Comparison of ENCODE assay signal across 14 cellular contexts in the genomic region with DNA sequence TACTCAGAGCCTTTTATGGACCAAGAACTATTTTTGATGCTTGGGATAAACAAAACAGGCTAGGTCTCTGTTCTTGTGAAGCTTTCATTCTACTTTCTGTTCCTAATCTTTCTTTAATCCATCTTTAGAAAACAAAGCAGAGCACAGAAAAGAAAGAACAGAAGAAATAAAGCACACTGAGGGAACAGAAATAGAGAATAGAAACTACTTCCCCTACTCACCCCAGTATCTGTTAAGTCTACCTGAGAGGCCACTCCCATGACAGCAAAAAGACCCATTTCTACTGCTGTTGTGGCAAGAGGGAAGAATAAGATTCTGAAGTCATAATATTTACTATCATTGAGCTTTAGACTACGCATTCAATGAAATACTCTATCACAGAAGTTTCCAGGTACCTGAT. TPM values are rescaled to one million over a fixed set of nuclear protein-coding genes. Genes with fewer than 3 reads are reported as not detected.
DNase-seq lines count a peak whose midpoint lies in the region; ATAC-seq, FAIRE-seq and TF ChIP-seq lines count a peak whose summit lies in the region.
"Had no signal": no experiment of that assay in that cellular context is flagged by ENCODE, and none has a peak within 500 bp of the region (broad histone marks: within the 10 kb centered on the region; RNA-seq: fewer than 3 reads in every experiment).

No MANE protein-coding gene starts in this region.

- H3K36me3 ChIP-seq in K562 (ENCODE audit: control insufficient read depth, insufficient read depth, low read length) (peaks cover 14% of the 10 kb centered on the region; the same call in 1 of the 3 replicates), right atrium auricular region (no peaks in the 10 kb centered on the region)
- H3K36me3 ChIP-seq: heart left ventricle had no signal

- no peak for DNase-seq in CD14-positive monocyte (ENCODE audit: low spot score)
- DNase-seq in GM19239 (ENCODE audit: insufficient read length, low spot score): peak; percentile 31
- DNase-seq in K562 (ENCODE audit: extremely low read depth in 1 of 4, low spot score in 3 of 4): no peak
- no peak for DNase-seq in right atrium auricular region (ENCODE audit: low spot score)
- DNase-seq in foreskin keratinocyte: no peak
- DNase-seq in coronary artery (ENCODE audit: low spot score): no peak
- DNase-seq in D341Med (ENCODE audit: low spot score): no peak
- DNase-seq: activated CD4-positive, alpha-beta T cell treated with anti-CD3 and anti-CD28 coated beads for 1 hour; Caco-2; central memory CD4-positive, alpha-beta T cell; heart left ventricle; NCI-H510A; nephron progenitor cell had no signal

- peaks cover 0 to 1% (median 0%) of the 10 kb centered on the region in 3 donors for H3K27me3 Mint-ChIP-seq in CD14-positive monocyte (ENCODE audit: low read depth in 3 of 3)
- H3K27me3 Mint-ChIP-seq in IgD-negative memory B cell: no peaks in the 10 kb centered on the region

- H3K27ac Mint-ChIP-seq in CD14-positive monocyte: peak overlapping the region in 5 of 7 donors; percentile 9 to 50 (median 33)
- H3K27ac Mint-ChIP-seq in IgD-negative memory B cell: peak overlapping the region; percentile 51 to 80 (median 77)
- H3K27ac Mint-ChIP-seq: nephron progenitor cell had no signal

- no peaks in the 10 kb centered on the region for H3K9me1 ChIP-seq in K562 (ENCODE audit: control insufficient read depth, insufficient read depth, low read length)

- no peak overlapping the region for H2AFZ ChIP-seq in K562 (ENCODE audit: low read depth, low read length)

- H3K9me3 Mint-ChIP-seq in CD14-positive monocyte (no peaks in the 10 kb centered on the region), IgD-negative memory B cell (no peaks in the 10 kb centered on the region)

- no peak for TF ChIP-seq POLR2A in K562 (conservative IDR thresholded peaks at IDR 0.05)

- peaks cover 83% of the 10 kb centered on the region for H3K79me2 ChIP-seq in K562 (ENCODE audit: control insufficient read depth, insufficient read depth, low read length)

- H3K4me2 ChIP-seq in K562 (ENCODE audit: insufficient read depth, low read length): no peak overlapping the region

- no peak for TF ChIP-seq EP300 in K562 (IDR thresholded peaks at IDR 0.05; ENCODE audit: low read length)

- POLR2A ChIA-PET in K562 (lab: Yijun Ruan, JAX): interaction anchor here (1.0 to 1.9 kb wide), 4 partner anchors 9 to 20 kb away, joined by 3 to 7 read pairs (median 6); no protein-coding TSS in a partner anchor

- in situ Hi-C loops in K562 (cut with MboI): no loop called here

- H3K9ac ChIP-seq in K562 (ENCODE audit: insufficient read depth in 1 of 2, low read depth in 2 of 2, low read length in 2 of 2): no peak overlapping the region

- H3K9me3 ChIP-seq in K562 (replicated peaks; ENCODE audit: control insufficient read depth, insufficient read depth, low read depth, low read length): no peaks in the 10 kb centered on the region
- H3K9me3 ChIP-seq in right atrium auricular region: no peaks in the 10 kb centered on the region
- H3K9me3 ChIP-seq: Caco-2, heart left ventricle had no signal

- TF ChIP-seq CTCF in CD14-positive monocyte (IDR thresholded peaks at IDR 0.05) (no peak), K562 (IDR thresholded peaks at IDR 0.05 in 2 of 3, conservative IDR thresholded peaks at IDR 0.05 in 1 of 3; ENCODE audit: insufficient read depth in 2 of 3, low read depth in 1 of 3, low read length in 3 of 3) (no peak), right atrium auricular region (IDR thresholded peaks at IDR 0.05) (no peak), foreskin keratinocyte (conservative IDR thresholded peaks at IDR 0.05) (no peak), coronary artery (IDR thresholded peaks at IDR 0.05) (no peak)

- TF ChIP-seq RAD21 in K562 (CRISPR knock-in tag; conservative IDR thresholded peaks at IDR 0.05 in 1 of 2, IDR thresholded peaks at IDR 0.05 in 1 of 2): no peak

- intact Hi-C loops in CD14-positive monocyte (cut with micrococcal nuclease) (no loop called here), K562 (cut with micrococcal nuclease) (no loop called here)

- H3K27ac ChIP-seq in K562 (ENCODE audit: extremely low read depth, low read depth, low read length) (no peak overlapping the region), right atrium auricular region (no peak overlapping the region), foreskin keratinocyte (no peak overlapping the region), coronary artery (no peak overlapping the region)

- H3K4me1 Mint-ChIP-seq in CD14-positive monocyte (peaks cover 41% of the 10 kb centered on the region), IgD-negative memory B cell (peaks cover 42 to 58% (median 47%) of the 10 kb centered on the region in 3 donors)

- H3K4me3 ChIP-seq in K562 (no peak overlapping the region), right atrium auricular region (no peak overlapping the region), coronary artery (no peak overlapping the region)
- H3K4me3 ChIP-seq: heart left ventricle had no signal

- H3K4me1 ChIP-seq in K562 (replicated peaks in 1 of 2; ENCODE audit: control insufficient read depth in 2 of 2, insufficient read depth in 2 of 2, low read length in 2 of 2) (peaks cover 0 to 8% of the 10 kb centered on the region in 2 experiments; a peak in 2 of 5 replicates), right atrium auricular region (peaks cover 0 to 20% of the 10 kb centered on the region in 2 donors), foreskin keratinocyte (peaks cover 12% of the 10 kb centered on the region)

- FAIRE-seq in GM19239 (lab: Jason Lieb, UNC) (peak; percentile 94), K562 (lab: Jason Lieb, UNC) (no peak)

- H3K27me3 ChIP-seq in K562 (ENCODE audit: control insufficient read depth in 2 of 2, insufficient read depth in 2 of 2, low read length in 2 of 2) (no peaks in the 10 kb centered on the region), right atrium auricular region (no peaks in the 10 kb centered on the region), foreskin keratinocyte (no peaks in the 10 kb centered on the region)
- H3K27me3 ChIP-seq: heart left ventricle had no signal

- no TSS peak for BruUV-seq in K562 (replicated peaks; lab: Mats Ljungman, UMichigan)

- CTCF ChIA-PET in K562 (lab: Yijun Ruan, JAX; ENCODE audit: low intra/inter-chr PET ratio): no interaction called here

- WGBS in K562 (ENCODE audit: insufficient coverage, low coverage, missing lambda C conversion rate): 91% methylated on average over 1 of the region's 1 CpG

- ATAC-seq in K562 (peak; percentile 26; the same call in 1 of the 3 replicates), foreskin keratinocyte (no peak)
- ATAC-seq: heart left ventricle had no signal

- H4K20me1 ChIP-seq in K562 (replicated peaks; ENCODE audit: control insufficient read depth, insufficient read depth, low read length): no peaks in the 10 kb centered on the region

- H3K36me3 Mint-ChIP-seq in CD14-positive monocyte (peaks cover 3 to 10% of the 10 kb centered on the region in 2 donors), IgD-negative memory B cell (peaks cover 3% of the 10 kb centered on the region)

- H3K4me3 Mint-ChIP-seq in CD14-positive monocyte (no peak overlapping the region), IgD-negative memory B cell (peak overlapping the region; percentile 38 to 78 (median 68))
- H3K4me3 Mint-ChIP-seq: nephron progenitor cell had no signal

RNA-seq across cellular contexts. Expression of a gene that starts 9.2 kb away (rescaled TPM):
- polyA plus RNA-seq in CD14-positive monocyte (10 to 100 TPM in 1 of 2 donors, 1 to 10 TPM in 1; 8.7 to 15.0 TPM), IgD-negative memory B cell (39.7 TPM), K562 (2011; rRNA removed) (16.8 and 27.7 TPM in 2 replicates), K562 (2014; fragmentation: Illumina TruSeq; extraction: Trizol) (82.4 and 85.6 TPM in 2 replicates), K562 (2014; fragmentation: Nextera tagmentation; extraction: Ambion mirVana) (10 to 100 TPM; 25.2 to 42.3 TPM), K562 (2014; rRNA removed) (38.8 and 41.3 TPM in 2 replicates), foreskin keratinocyte (15.3 and 20.4 TPM in 2 replicates)
- total RNA-seq in K562 (2011; cell fraction: chromatin; rRNA removed; ENCODE audit: low replicate concordance): 21.2 and 91.2 TPM in 2 replicates
- total RNA-seq in K562 (2011; cell fraction: nucleolus; rRNA removed): 13.3 and 22.0 TPM in 2 replicates
- total RNA-seq in K562 (2011; cell fraction: nucleoplasm; rRNA removed): 26.6 and 30.7 TPM in 2 replicates
- total RNA-seq in K562 (2014; rRNA removed) (50.9 and 76.3 TPM in 2 replicates), K562 (2014; rRNA removed; fragmentation: Illumina TruSeq; extraction: Trizol) (70.1 and 81.9 TPM in 2 replicates), K562 (2015; rRNA removed; fragmentation: Illumina TruSeq; extraction: Trizol) (71.2 and 72.5 TPM in 2 replicates), K562 (2021) (42.7 and 45.2 TPM in 2 replicates), right atrium auricular region (10 to 100 TPM; 16.4 to 30.4 TPM), foreskin keratinocyte (57.6 and 58.6 TPM in 2 replicates)
- 12.6 and 17.7 TPM in 2 replicates for polyA plus RNA-seq in K562 (2011; cell fraction: cytosol; rRNA removed)
- polyA plus RNA-seq in K562 (2011; cell fraction: nucleus; rRNA removed): 19.6 and 27.8 TPM in 2 replicates
- polyA plus RNA-seq in K562 (2012): 37.2 and 40.9 TPM in 2 replicates
- polyA minus RNA-seq in K562 (2011; rRNA and poly(A)+ RNA removed): 86.6 and 87.2 TPM in 2 replicates
- polyA minus RNA-seq in K562 (2011; cell fraction: cytosol; rRNA and poly(A)+ RNA removed): 29.2 and 41.1 TPM in 2 replicates
- polyA minus RNA-seq in K562 (2011; cell fraction: nucleus; rRNA and poly(A)+ RNA removed): 18.3 and 34.5 TPM in 2 replicates

RNA-seq across cellular contexts. Expression of a gene that starts 49.7 kb away (rescaled TPM):
- not detected for polyA plus RNA-seq in CD14-positive monocyte
- 0.09 TPM for polyA plus RNA-seq in IgD-negative memory B cell
- total RNA-seq in K562 (2011; cell fraction: chromatin; rRNA removed; ENCODE audit: low replicate concordance): not detected in 2 replicates
- not detected in 2 replicates for total RNA-seq in K562 (2011; cell fraction: nucleolus; rRNA removed)
- total RNA-seq in K562 (2011; cell fraction: nucleoplasm; rRNA removed): not detected in 2 replicates
- not detected in 2 replicates for total RNA-seq in K562 (2014; rRNA removed)
- total RNA-seq in K562 (2014; rRNA removed; fragmentation: Illumina TruSeq; extraction: Trizol): not detected in 2 replicates
- not detected in 2 replicates for total RNA-seq in K562 (2015; rRNA removed; fragmentation: Illumina TruSeq; extraction: Trizol)
- 0.04 TPM in 1 of 2 replicates, not detected in the other for total RNA-seq in K562 (2021)
- polyA plus RNA-seq in K562 (2011; rRNA removed): not detected in 2 replicates
- not detected in 2 replicates for polyA plus RNA-seq in K562 (2011; cell fraction: cytosol; rRNA removed)
- not detected in 2 replicates for polyA plus RNA-seq in K562 (2011; cell fraction: nucleus; rRNA removed)
- polyA plus RNA-seq in K562 (2012): 0.04 and 0.05 TPM in 2 replicates
- polyA plus RNA-seq in K562 (2014; fragmentation: Illumina TruSeq; extraction: Trizol): not detected in 2 replicates
- polyA plus RNA-seq in K562 (2014; fragmentation: Nextera tagmentation; extraction: Ambion mirVana): under 1 TPM; 0.04 to 0.13 TPM
- not detected in 2 replicates for polyA plus RNA-seq in K562 (2014; rRNA removed)
- polyA minus RNA-seq in K562 (2011; rRNA and poly(A)+ RNA removed): not detected in 2 replicates
- not detected in 2 replicates for polyA minus RNA-seq in K562 (2011; cell fraction: cytosol; rRNA and poly(A)+ RNA removed)
- not detected in 2 replicates for polyA minus RNA-seq in K562 (2011; cell fraction: nucleus; rRNA and poly(A)+ RNA removed)
- total RNA-seq in right atrium auricular region: under 1 TPM; 0.11 to 0.47 TPM
- 0.03 TPM in 1 of 2 replicates, not detected in the other for total RNA-seq in foreskin keratinocyte
- polyA plus RNA-seq in foreskin keratinocyte: 0.01 TPM in 1 of 2 replicates, not detected in the other

Comparison
In these comparisons a context has a peak if more than half of its experiments do, and no peak if none do; other contexts are left out.
1. H3K4me3 Mint-ChIP-seq: peak in IgD-negative memory B cell (4 of 4); none in CD14-positive monocyte (0 of 2).